In the genomic region with DNA sequence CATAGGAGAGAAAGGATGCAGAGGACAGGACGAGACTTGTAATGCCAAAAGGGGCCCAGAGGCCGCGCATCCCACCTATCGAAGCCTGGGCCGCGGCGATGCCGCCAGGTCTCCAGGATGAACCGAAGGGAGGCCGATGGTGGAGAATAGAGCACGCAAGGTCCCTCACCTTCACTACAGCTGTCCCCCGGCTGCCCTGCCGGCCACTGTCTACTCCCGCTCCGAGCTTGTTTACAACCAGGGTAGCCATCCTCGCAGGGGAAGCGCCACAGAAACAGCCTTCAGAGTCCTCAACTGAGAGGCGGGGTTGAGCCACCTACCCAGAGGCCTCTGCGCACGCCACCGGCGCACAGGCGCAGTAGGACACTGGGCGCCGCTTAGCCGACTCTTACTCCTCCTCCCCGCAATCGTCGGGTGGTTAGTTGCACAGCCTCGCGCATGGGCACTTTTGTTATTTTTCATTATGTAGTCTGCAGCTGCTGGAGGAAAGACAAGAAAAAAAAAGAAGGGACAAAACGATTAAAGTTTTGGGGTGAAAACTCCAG, we compare ENCODE assay signal across 8 cellular contexts. TPM values are rescaled to one million over a fixed set of nuclear protein-coding genes. Genes with fewer than 3 reads are reported as not detected.
DNase-seq lines count a peak whose midpoint lies in the region; ATAC-seq and TF ChIP-seq lines count a peak whose summit lies in the region.

A gene (minus strand): TSS at position 309 of the 545 bp plus-strand sequence. CDS start 59 bp downstream, at position 250.

- peak; percentile 92 for DNase-seq in NB4 (ENCODE audit: low read depth)
- DNase-seq in SK-N-DZ (ENCODE audit: low spot score): peak; percentile 95
- peak; percentile 94 for DNase-seq in activated naive CD4-positive, alpha-beta T cell treated with anti-CD3 and anti-CD28 coated beads, Interleukin-2, amount 10 ng/mL, durations not matched to agents 7 days and 5 days
- DNase-seq in glomerular visceral epithelial cell (ENCODE audit: extremely low spot score): peak; percentile 93
- DNase-seq in osteoblast (ENCODE audit: insufficient read length, low spot score, missing footprints): peak; percentile 94
- DNase-seq in testis: peak; percentile 95

- ATAC-seq in HG02571 (IDR thresholded peaks at IDR 0.05; ENCODE audit: unreplicated experiment): peak; percentile 92

- peak within 1 kb of the TSS; percentile 98 for H3K27ac Mint-ChIP-seq in activated naive CD4-positive, alpha-beta T cell treated with anti-CD3 and anti-CD28 coated beads, Interleukin-2, amount 10 ng/mL, durations not matched to agents 7 days and 5 days

- peaks cover 1% of the 10 kb centered on the region for H3K36me3 Mint-ChIP-seq in activated naive CD4-positive, alpha-beta T cell treated with anti-CD3 and anti-CD28 coated beads, Interleukin-2, amount 10 ng/mL, durations not matched to agents 7 days and 5 days

- no peaks in the 10 kb centered on the region for H3K36me3 ChIP-seq in osteoblast (ENCODE audit: insufficient read depth, low read length)
- no peaks in the 10 kb centered on the region for H3K36me3 ChIP-seq in testis (ENCODE audit: low read depth, missing control alignments)

- peaks cover 39% of the 10 kb centered on the region for H3K4me1 Mint-ChIP-seq in activated naive CD4-positive, alpha-beta T cell treated with anti-CD3 and anti-CD28 coated beads, Interleukin-2, amount 10 ng/mL, durations not matched to agents 7 days and 5 days

- peak within 1 kb of the TSS; percentile 89 for H2AFZ ChIP-seq in osteoblast (ENCODE audit: low read length)

- peak within 1 kb of the TSS; percentile 93 for H3K4me3 Mint-ChIP-seq in activated naive CD4-positive, alpha-beta T cell treated with anti-CD3 and anti-CD28 coated beads, Interleukin-2, amount 10 ng/mL, durations not matched to agents 7 days and 5 days

- H3K9me3 ChIP-seq in osteoblast (ENCODE audit: low read depth, low read length) (no peaks in the 10 kb centered on the region), testis (no peaks in the 10 kb centered on the region)

- H3K4me1 ChIP-seq in osteoblast (ENCODE audit: insufficient read depth, low read length): peaks cover 28% of the 10 kb centered on the region
- peaks cover 19% of the 10 kb centered on the region for H3K4me1 ChIP-seq in testis

- intact Hi-C loops in testis (cut with DNase I; ENCODE audit: low total_unique reads): no loop called here

- WGBS in testis, 2 donors: 0 to 1% methylated on average over 25 to 32 of the region's 32 CpGs

- peaks cover 88% of the 10 kb centered on the region for H3K79me2 ChIP-seq in osteoblast (ENCODE audit: insufficient read depth, low read length)

- peak within 1 kb of the TSS; percentile 93 for H3K27ac ChIP-seq in osteoblast (ENCODE audit: low read depth, low read length)
- peak within 1 kb of the TSS; percentile 87 to 93 for H3K27ac ChIP-seq in testis

- H3K4me3 ChIP-seq in GM08714 (ENCODE audit: low read length) (peak within 1 kb of the TSS; percentile 97), NB4 (ENCODE audit: low read depth, low read length) (peak within 1 kb of the TSS; percentile 97), osteoblast (ENCODE audit: insufficient read depth, low read length) (peak within 1 kb of the TSS; percentile 98), testis (peak within 1 kb of the TSS; percentile 92 to 95)

- H3K4me2 ChIP-seq in osteoblast (ENCODE audit: insufficient read depth, low read length): peak within 1 kb of the TSS; percentile 97

- H3K27me3 ChIP-seq in osteoblast (ENCODE audit: insufficient read depth, low read length) (no peaks in the 10 kb centered on the region), testis (no peaks in the 10 kb centered on the region)

- TF ChIP-seq CTCF in NB4 (IDR thresholded peaks at IDR 0.05; ENCODE audit: low read depth, low read length) (no peak), osteoblast (IDR thresholded peaks at IDR 0.05; ENCODE audit: extremely low read depth, low read depth, low read length) (no peak), testis (IDR thresholded peaks at IDR 0.05) (no peak)

- TF ChIP-seq POLR2A in NB4 (IDR thresholded peaks at IDR 0.05; ENCODE audit: extremely low read depth, insufficient read length) (peak; percentile 60), testis (IDR thresholded peaks at IDR 0.05) (no peak)

- CTCF ChIA-PET in activated naive CD4-positive, alpha-beta T cell treated with anti-CD3 and anti-CD28 coated beads, Interleukin-2, amount 10 ng/mL, durations not matched to agents 7 days and 5 days (lab: Charles Lee): interaction anchor here (0.9 to 1.2 kb wide), 4 partner anchors 33 to 107 kb away, joined by 3 to 4 read pairs (median 3); a partner anchor contains a TSS

- H3K27me3 Mint-ChIP-seq in activated naive CD4-positive, alpha-beta T cell treated with anti-CD3 and anti-CD28 coated beads, Interleukin-2, amount 10 ng/mL, durations not matched to agents 7 days and 5 days: no peaks in the 10 kb centered on the region

- H4K20me1 ChIP-seq in osteoblast (ENCODE audit: insufficient read depth, low read length): peaks cover 12% of the 10 kb centered on the region

- no peaks in the 10 kb centered on the region for H3K9me3 Mint-ChIP-seq in activated naive CD4-positive, alpha-beta T cell treated with anti-CD3 and anti-CD28 coated beads, Interleukin-2, amount 10 ng/mL, durations not matched to agents 7 days and 5 days

RNA-seq across cellular contexts. Expression of the gene that starts here (rescaled TPM):
- polyA plus RNA-seq in SK-N-DZ (2014; cell fraction: cytosol; rRNA removed): 8.3 and 9.8 TPM in 2 replicates
- 6.1 and 9.1 TPM in 2 replicates for polyA plus RNA-seq in SK-N-DZ (2014; cell fraction: nucleus; rRNA removed)
- 30.4 and 32.1 TPM in 2 replicates for total RNA-seq in osteoblast
- 10 to 100 TPM; 23.9 to 24.8 TPM for total RNA-seq in testis
- polyA plus RNA-seq in testis (ENCODE audit: insufficient read depth, low read depth, low replicate concordance): 11.0 TPM

Comparison
In these comparisons a context has a peak if more than half of its experiments do, and no peak if none do; other contexts are left out.
1. Peak in every context shown above with its lines: DNase-seq, ATAC-seq, H3K4me3 ChIP-seq and H3K27ac ChIP-seq.